In the genomic region with DNA sequence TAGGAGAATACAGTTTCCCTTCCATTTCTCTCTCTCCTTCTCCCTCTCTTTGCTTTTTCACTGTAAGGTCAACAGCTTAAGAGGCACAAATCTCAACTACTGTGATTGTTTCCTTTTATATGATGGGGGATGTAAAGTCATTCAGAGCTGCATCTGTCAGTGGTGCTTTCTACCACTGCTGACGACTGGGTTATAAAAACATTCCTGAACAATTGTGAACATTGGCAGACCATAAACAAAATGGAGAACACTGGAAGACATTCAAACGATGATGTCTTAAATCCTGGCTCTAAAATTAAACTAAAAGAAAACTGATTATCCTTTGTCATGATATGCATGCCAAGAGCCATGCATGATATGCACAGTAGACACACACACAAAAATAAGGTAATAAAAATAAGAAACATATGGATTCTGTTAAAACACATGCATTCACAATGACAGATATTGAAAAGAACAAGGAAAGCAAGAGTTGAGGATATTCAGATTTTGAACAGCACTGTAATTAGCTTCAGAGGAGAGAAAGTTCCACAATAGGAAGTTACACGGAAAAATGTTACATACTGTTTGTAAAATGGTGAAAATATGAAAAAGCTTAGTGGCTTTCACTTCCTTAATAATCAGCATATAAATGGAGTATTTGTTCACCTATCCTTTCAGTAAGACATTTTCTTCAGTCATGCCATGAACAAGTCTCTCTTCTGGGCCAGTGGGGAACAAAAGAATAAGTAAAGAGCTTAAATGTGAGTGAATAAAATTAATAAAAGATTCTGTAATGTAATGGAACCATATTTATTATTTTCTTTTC, we compare ENCODE assay signal across 18 cellular contexts.
DNase-seq lines count a peak whose midpoint lies in the region; ATAC-seq, FAIRE-seq and TF ChIP-seq lines count a peak whose summit lies in the region.
"Had no signal": no experiment of that assay in that cellular context is flagged by ENCODE, and none has a peak within 500 bp of the region (broad histone marks: within the 10 kb centered on the region; RNA-seq: fewer than 3 reads in every experiment).

No MANE protein-coding gene starts in this region.

- FAIRE-seq in endothelial cell of umbilical vein (lab: Jason Lieb, UNC) (no peak), kidney (lab: Jason Lieb, UNC) (no peak)
- FAIRE-seq: colon had no signal

- POLR2A ChIA-PET in endothelial cell of umbilical vein (lab: Charles Lee): no interaction called here

- H3K4me1 ChIP-seq in endothelial cell of umbilical vein (ENCODE audit: control insufficient read depth, extremely low read depth, insufficient read depth, low read length): no peaks in the 10 kb centered on the region
- H3K4me1 ChIP-seq in neutrophil (ENCODE audit: control insufficient read depth in 1 of 2, insufficient read depth in 1 of 2, low read depth in 1 of 2, low read length in 1 of 2): peaks cover 39 to 52% of the 10 kb centered on the region in 2 experiments
- no peaks in the 10 kb centered on the region for H3K4me1 ChIP-seq in kidney (ENCODE audit: control insufficient read depth in 1 of 2, insufficient read depth in 1 of 2, low read depth in 1 of 2, low read length in 2 of 2)
- H3K4me1 ChIP-seq: SJCRH30 had no signal

- H3K4me2 ChIP-seq in endothelial cell of umbilical vein (ENCODE audit: insufficient read depth, low read length): no peak overlapping the region

- H3K27me3 ChIP-seq in endothelial cell of umbilical vein (ENCODE audit: control insufficient read depth in 2 of 2, insufficient read depth in 2 of 2, low read length in 2 of 2) (no peaks in the 10 kb centered on the region), neutrophil (no peaks in the 10 kb centered on the region)
- H3K27me3 ChIP-seq: esophagus muscularis mucosa, SJCRH30 had no signal

- dilution Hi-C loops in endothelial cell of umbilical vein (cut with MboI; ENCODE audit: extremely low pct_ligation_motif_present, low sequenced_read_pairs): no loop called here

- H3K79me2 ChIP-seq in endothelial cell of umbilical vein (ENCODE audit: control insufficient read depth, insufficient read depth, low read length): no peaks in the 10 kb centered on the region

- H3K9me1 ChIP-seq in endothelial cell of umbilical vein (replicated peaks; ENCODE audit: control insufficient read depth, extremely low read depth, insufficient read depth, low read length): no peaks in the 10 kb centered on the region

- H3K9ac ChIP-seq in endothelial cell of umbilical vein (replicated peaks; ENCODE audit: extremely low read depth, insufficient read depth, low read length): no peak overlapping the region
- H3K9ac ChIP-seq in kidney (ENCODE audit: low read length in 2 of 2): no peak overlapping the region

- H3K27ac ChIP-seq in endothelial cell of umbilical vein (ENCODE audit: insufficient read depth, low read depth, low read length) (no peak overlapping the region), neutrophil (peak overlapping the region; percentile 35), kidney (ENCODE audit: low read depth in 2 of 2, low read length in 2 of 2) (no peak overlapping the region)
- H3K27ac ChIP-seq: esophagus muscularis mucosa, SJCRH30 had no signal

- no peaks in the 10 kb centered on the region for H4K20me1 ChIP-seq in endothelial cell of umbilical vein (replicated peaks; ENCODE audit: control insufficient read depth, extremely low read depth, insufficient read depth, low read length)

- intact Hi-C loops in endothelial cell of umbilical vein (cut with micrococcal nuclease) (no loop called here), kidney (cut with DNase I) (no loop called here)

- CTCF ChIA-PET in endothelial cell of umbilical vein (lab: Charles Lee): interaction anchor here (0.9 to 1.2 kb wide), 2 partner anchors 105 to 201 kb away, joined by 4 to 5 read pairs; no protein-coding TSS in a partner anchor

- ATAC-seq in HG03439 (IDR thresholded peaks at IDR 0.05; ENCODE audit: unreplicated experiment): no peak
- ATAC-seq: sciatic nerve had no signal

- no peak for TF ChIP-seq POLR2A in endothelial cell of umbilical vein (IDR thresholded peaks at IDR 0.05; ENCODE audit: low read depth, low read length)

- no peaks in the 10 kb centered on the region for H3K9me3 ChIP-seq in endothelial cell of umbilical vein (replicated peaks; ENCODE audit: control insufficient read depth, insufficient read depth, low read length)
- H3K9me3 ChIP-seq in neutrophil: no peaks in the 10 kb centered on the region
- H3K9me3 ChIP-seq in kidney (ENCODE audit: control insufficient read depth in 1 of 2, low read length in 2 of 2): no peaks in the 10 kb centered on the region
- H3K9me3 ChIP-seq: esophagus muscularis mucosa, SJCRH30 had no signal

- no peak for TF ChIP-seq CTCF in endothelial cell of umbilical vein (IDR thresholded peaks at IDR 0.05; ENCODE audit: extremely low read depth in 1 of 2, insufficient read depth in 1 of 2, low read depth in 1 of 2, low read length in 2 of 2)
- no peak for TF ChIP-seq CTCF in neutrophil (IDR thresholded peaks at IDR 0.05)
- no peak for TF ChIP-seq CTCF in kidney (IDR thresholded peaks at IDR 0.05; ENCODE audit: borderline replicate concordance, extremely low read depth, insufficient read depth)

- peak; percentile 18 for DNase-seq in GM03348 (ENCODE audit: low spot score)
- peak; percentile 10 for DNase-seq in NCI-H69 (lab: John Stamatoyannopoulos, UW)
- DNase-seq in endothelial cell of umbilical vein (ENCODE audit: low read depth, low spot score): peak; percentile 67
- no peak for DNase-seq in germinal center (ENCODE audit: low spot score)
- DNase-seq in hypothalamus (lab: John Stamatoyannopoulos, UW): no peak
- DNase-seq in kidney: no peak
- DNase-seq: activated CD8-positive, alpha-beta memory T cell treated with anti-CD3 and anti-CD28 coated beads, Interleukin-2, amount 50 U/mL, for 4 hours; CD8-positive, alpha-beta memory T cell; GDM1; islet precursor cell; NCI-H1417; NCI-H510A treated with DMSO at 0.1 percent for 48 hours; SJCRH30 had no signal

- no peaks in the 10 kb centered on the region for H3K36me3 ChIP-seq in endothelial cell of umbilical vein (ENCODE audit: control insufficient read depth in 2 of 2, extremely low read depth in 1 of 2, insufficient read depth in 2 of 2, low read length in 2 of 2)
- H3K36me3 ChIP-seq in neutrophil: no peaks in the 10 kb centered on the region
- no peaks in the 10 kb centered on the region for H3K36me3 ChIP-seq in kidney (ENCODE audit: control insufficient read depth in 1 of 2, insufficient read depth in 2 of 2, low read length in 2 of 2)
- H3K36me3 ChIP-seq: esophagus muscularis mucosa, SJCRH30 had no signal

- H2AFZ ChIP-seq in endothelial cell of umbilical vein (ENCODE audit: low read depth, low read length): no peak overlapping the region

- no TSS peak for BruUV-seq in endothelial cell of umbilical vein (replicated peaks; lab: Mats Ljungman, UMichigan)

- H3K4me3 ChIP-seq in endothelial cell of umbilical vein (replicated peaks in 1 of 3; ENCODE audit: insufficient read depth in 1 of 3, low read depth in 1 of 3, low read length in 3 of 3) (no peak overlapping the region), neutrophil (ENCODE audit: low read depth in 1 of 2, low read length in 1 of 2) (no peak overlapping the region), kidney (ENCODE audit: low read length in 2 of 2) (no peak overlapping the region)
- H3K4me3 ChIP-seq: esophagus muscularis mucosa, SJCRH30 had no signal

TF ChIP-seq in endothelial cell of umbilical vein, 7 proteins besides CTCF, POLR2A, EP300 and RAD21:
- TF ChIP-seq FOS (IDR thresholded peaks at IDR 0.05; ENCODE audit: borderline replicate concordance, insufficient read depth, low read length): no peak
- no peak for TF ChIP-seq GATA2 (IDR thresholded peaks at IDR 0.05; ENCODE audit: insufficient read depth, insufficient read length, low read depth, low read length)
- TF ChIP-seq EZH2 (IDR thresholded peaks at IDR 0.05; ENCODE audit: borderline replicate concordance, low read depth, low read length, severe bottlenecking): no peak
- no peak for TF ChIP-seq POLR2AphosphoS5 (IDR thresholded peaks at IDR 0.05; ENCODE audit: insufficient read depth, low read depth, low read length)
- TF ChIP-seq MYC (IDR thresholded peaks at IDR 0.05; ENCODE audit: low read depth, low read length): no peak
- TF ChIP-seq MAX (IDR thresholded peaks at IDR 0.05; ENCODE audit: insufficient read depth, insufficient read length): no peak
- TF ChIP-seq JUN (IDR thresholded peaks at IDR 0.05; ENCODE audit: borderline replicate concordance, insufficient read depth, insufficient read length, low read depth): no peak

Comparison
In these comparisons a context has a peak if more than half of its experiments do, and no peak if none do; other contexts are left out.
1. DNase-seq: peak in GM03348 (single experiment), NCI-H69 (single experiment) and endothelial cell of umbilical vein (single experiment); none in germinal center (single experiment), hypothalamus (0 of 51) and kidney (single experiment).